8 cellular contexts compared by ENCODE assay signal in the genomic region with DNA sequence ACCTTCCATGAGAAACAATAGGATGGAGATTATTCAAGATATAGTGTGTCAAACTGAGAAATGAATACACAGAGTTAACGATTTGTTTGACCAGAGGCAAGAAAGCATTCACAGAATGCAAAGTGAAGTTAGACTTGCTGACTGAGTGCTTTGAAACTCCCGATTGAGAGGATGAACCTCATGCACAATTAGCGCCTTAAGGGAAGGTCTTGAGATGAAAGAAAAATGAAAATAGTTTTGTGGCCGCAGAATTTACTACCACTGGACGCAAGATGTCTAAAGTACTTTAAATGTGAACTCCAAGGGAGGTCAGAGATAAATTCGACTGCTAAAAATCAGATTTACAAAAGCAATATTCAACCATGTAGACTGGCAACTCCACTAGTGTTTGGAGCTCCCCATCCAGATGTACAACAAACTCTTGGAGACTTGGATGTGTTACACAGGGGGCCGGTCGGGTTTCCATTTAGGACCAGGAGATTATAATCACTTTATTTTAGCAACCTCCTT. TPM values are rescaled to one million over a fixed set of nuclear protein-coding genes. Genes with fewer than 3 reads are reported as not detected.
A peak's percentile ranks its signal among the peaks of the same experiment; 100 is the strongest.
DNase-seq lines count a peak whose midpoint lies in the region; ATAC-seq and TF ChIP-seq lines count a peak whose summit lies in the region.

No MANE protein-coding gene starts in this region.

- H3K9me3 ChIP-seq in heart left ventricle, result no peaks in the 10 kb centered on the region
- no peaks in the 10 kb centered on the region for H3K9me3 ChIP-seq in mesenchymal stem cell (ENCODE audit: control insufficient read depth, low read length)
- H3K9me3 ChIP-seq in uterus, result no peaks in the 10 kb centered on the region

- H3K36me3 ChIP-seq in heart left ventricle (peaks cover 0 to 23% (median 10%) of the 10 kb centered on the region in 9 donors), mesenchymal stem cell (ENCODE audit: control insufficient read depth in 1 of 2, insufficient read depth in 2 of 2, low read depth in 1 of 2, low read length in 2 of 2) (peaks cover 0 to 27% of the 10 kb centered on the region in 2 experiments), uterus (no peaks in the 10 kb centered on the region)

- TF ChIP-seq POLR2A in heart left ventricle (IDR thresholded peaks at IDR 0.05) (no peak), uterus (IDR thresholded peaks at IDR 0.05) (no peak)

- no peak overlapping the region for H4K8ac ChIP-seq in mesenchymal stem cell (ENCODE audit: low read length)

- no peak for DNase-seq in heart left ventricle
- DNase-seq in Right ventricle myocardium inferior (ENCODE audit: missing footprints), result no peak
- DNase-seq in astrocyte of the cerebellum (ENCODE audit: low read depth), result no peak
- no peak for DNase-seq in mesenchymal stem cell
- no peak for DNase-seq in uterus
- DNase-seq in T-helper 9 cell, result no peak
- DNase-seq in head of caudate nucleus, result no peak

- WGBS in heart left ventricle, 4 donors, result 45 to 46% (median 46%) methylated on average over 8 of the region's 8 CpGs
- WGBS in mesenchymal stem cell, result 57% methylated on average over 8 of the region's 8 CpGs

- peaks cover 1% of the 10 kb centered on the region for H3K79me1 ChIP-seq in mesenchymal stem cell (replicated peaks; ENCODE audit: low read length, poor library complexity, severe bottlenecking)

- TF ChIP-seq CTCF in heart left ventricle (IDR thresholded peaks at IDR 0.05) (no peak), astrocyte of the cerebellum (IDR thresholded peaks at IDR 0.05; ENCODE audit: low read depth, low read length, missing control alignments) (no peak), uterus (IDR thresholded peaks at IDR 0.05) (no peak)

- peak overlapping the region; percentile 68 to 92 (median 88) for H3K27ac ChIP-seq in heart left ventricle
- no peak overlapping the region for H3K27ac ChIP-seq in mesenchymal stem cell (ENCODE audit: low read length, poor library complexity, severe bottlenecking)
- peak overlapping the region; percentile 85 to 90 for H3K27ac ChIP-seq in uterus

- H3K27me3 ChIP-seq in heart left ventricle (no peaks in the 10 kb centered on the region), mesenchymal stem cell (ENCODE audit: control insufficient read depth in 1 of 2, insufficient read depth in 1 of 2, low read length in 2 of 2) (no peaks in the 10 kb centered on the region), uterus (no peaks in the 10 kb centered on the region)

- H2BK5ac ChIP-seq in mesenchymal stem cell (ENCODE audit: low read depth, low read length, poor library complexity, severe bottlenecking), result no peak overlapping the region

- peak overlapping the region; percentile 92 for H3K9ac ChIP-seq in mesenchymal stem cell (ENCODE audit: low read length)

- H2BK15ac ChIP-seq in mesenchymal stem cell (ENCODE audit: low read depth, poor library complexity, severe bottlenecking), result no peak overlapping the region

- ATAC-seq in heart left ventricle, result no peak
- ATAC-seq in Right ventricle myocardium inferior, result no peak
- no peak for ATAC-seq in HG03354 (IDR thresholded peaks at IDR 0.05; ENCODE audit: poor library complexity, severe bottlenecking, unreplicated experiment)

- no peak overlapping the region for H2AK5ac ChIP-seq in mesenchymal stem cell (ENCODE audit: low read length, severe bottlenecking)

- peak overlapping the region; percentile 15 to 90 (median 77) for H3K4me3 ChIP-seq in heart left ventricle
- peak overlapping the region; percentile 85 for H3K4me3 ChIP-seq in astrocyte of the cerebellum (ENCODE audit: low read depth, low read length)
- peak overlapping the region; percentile 53 to 98 for H3K4me3 ChIP-seq in mesenchymal stem cell (ENCODE audit: insufficient read depth in 1 of 2, low read depth in 1 of 2, low read length in 2 of 2)
- H3K4me3 ChIP-seq in uterus, result peak overlapping the region; percentile 52 to 76

- H3K23ac ChIP-seq in mesenchymal stem cell (ENCODE audit: low read length in 2 of 2), result no peak overlapping the region

- H3K14ac ChIP-seq in mesenchymal stem cell (ENCODE audit: low read length in 2 of 2), result no peak overlapping the region

- H3K4me2 ChIP-seq in mesenchymal stem cell (ENCODE audit: low read length, poor library complexity, severe bottlenecking), result peak overlapping the region; percentile 68

- intact Hi-C loops in heart left ventricle (cut with DNase I) (loop anchor here in 2 of 10 donors (2.0 kb wide), 1 partner anchor 33 kb away; the partner anchor contains the start of gene OXCT1 (in 2 of the 2)), Right ventricle myocardium inferior (cut with DNase I) (no loop called here), uterus (cut with DNase I; ENCODE audit: low total_unique reads) (no loop called here), head of caudate nucleus (cut with DNase I) (no loop called here)

- H2BK120ac ChIP-seq in mesenchymal stem cell (ENCODE audit: low read depth, low read length), result no peak overlapping the region

- no peak overlapping the region for H4K91ac ChIP-seq in mesenchymal stem cell (ENCODE audit: low read length)

- no peak overlapping the region for H3K4ac ChIP-seq in mesenchymal stem cell (ENCODE audit: low read depth in 1 of 2, low read length in 2 of 2)

- peaks cover 3 to 41% (median 24%) of the 10 kb centered on the region in 12 donors for H3K4me1 ChIP-seq in heart left ventricle
- H3K4me1 ChIP-seq in mesenchymal stem cell (ENCODE audit: control insufficient read depth, insufficient read depth, low read depth, low read length), result peaks cover 3% of the 10 kb centered on the region
- H3K4me1 ChIP-seq in uterus, result peaks cover 6 to 9% of the 10 kb centered on the region in 2 donors

- in situ Hi-C loops in astrocyte of the cerebellum (cut with HindIII; ENCODE audit: low sequenced_read_pairs), result no loop called here

- no peak overlapping the region for H3K18ac ChIP-seq in mesenchymal stem cell (ENCODE audit: low read depth in 1 of 2, low read length in 2 of 2)

- H2AFZ ChIP-seq in mesenchymal stem cell (ENCODE audit: low read depth, low read length), result no peak overlapping the region

- H2BK12ac ChIP-seq in mesenchymal stem cell (ENCODE audit: low read length in 2 of 2), result no peak overlapping the region

RNA-seq across cellular contexts. Expression of gene RIMOC1, which starts 0.7 kb away (rescaled TPM):
- total RNA-seq in heart left ventricle, result 10 to 100 TPM in 8 of 9 donors, 1 to 10 TPM in 1; 7.6 to 24.0 (median 17.7) TPM
- 10 to 100 TPM in 1 of 2 donors, 1 to 10 TPM in 1; 4.4 to 10.8 TPM for polyA plus RNA-seq in heart left ventricle
- 12.9 TPM for total RNA-seq in Right ventricle myocardium inferior
- polyA plus RNA-seq in mesenchymal stem cell (2013, experiment 1 of 2), result 27.0 TPM
- polyA plus RNA-seq in mesenchymal stem cell (2013, experiment 2 of 2), result 27.7 TPM
- 10 to 100 TPM in 3 of 4 donors, 1 to 10 TPM in 1; 9.2 to 23.8 (median 22.6) TPM for total RNA-seq in uterus

RNA-seq across cellular contexts. Expression of gene FBXO4, which starts 21.6 kb away (rescaled TPM):
- total RNA-seq in heart left ventricle (1 to 10 TPM; 2.4 to 8.1 (median 3.4) TPM), Right ventricle myocardium inferior (3.6 TPM), uterus (10 to 100 TPM in 3 of 4 donors, under 1 TPM in 1; 0.59 to 21.8 (median 15.5) TPM)
- 1 to 10 TPM; 2.5 to 3.9 TPM for polyA plus RNA-seq in heart left ventricle
- polyA plus RNA-seq in mesenchymal stem cell (2013, experiment 1 of 2), result 6.7 TPM
- 7.2 TPM for polyA plus RNA-seq in mesenchymal stem cell (2013, experiment 2 of 2)

RNA-seq across cellular contexts. Expression of gene OXCT1, which starts 33.2 kb away (rescaled TPM):
- total RNA-seq in heart left ventricle (100 to 1,000 TPM in 8 of 9 donors, 10 to 100 TPM in 1; 73.4 to 363 (median 205) TPM), Right ventricle myocardium inferior (128 TPM), uterus (10 to 100 TPM; 11.2 to 37.3 (median 27.0) TPM)
- polyA plus RNA-seq in heart left ventricle, result 100 to 1,000 TPM in 1 of 2 donors, 10 to 100 TPM in 1; 50.7 to 148 TPM
- 11.0 TPM for polyA plus RNA-seq in mesenchymal stem cell (2013, experiment 1 of 2)
- 10.8 TPM for polyA plus RNA-seq in mesenchymal stem cell (2013, experiment 2 of 2)
